1 cellular context compared by ENCODE assay signal in the genomic region with DNA sequence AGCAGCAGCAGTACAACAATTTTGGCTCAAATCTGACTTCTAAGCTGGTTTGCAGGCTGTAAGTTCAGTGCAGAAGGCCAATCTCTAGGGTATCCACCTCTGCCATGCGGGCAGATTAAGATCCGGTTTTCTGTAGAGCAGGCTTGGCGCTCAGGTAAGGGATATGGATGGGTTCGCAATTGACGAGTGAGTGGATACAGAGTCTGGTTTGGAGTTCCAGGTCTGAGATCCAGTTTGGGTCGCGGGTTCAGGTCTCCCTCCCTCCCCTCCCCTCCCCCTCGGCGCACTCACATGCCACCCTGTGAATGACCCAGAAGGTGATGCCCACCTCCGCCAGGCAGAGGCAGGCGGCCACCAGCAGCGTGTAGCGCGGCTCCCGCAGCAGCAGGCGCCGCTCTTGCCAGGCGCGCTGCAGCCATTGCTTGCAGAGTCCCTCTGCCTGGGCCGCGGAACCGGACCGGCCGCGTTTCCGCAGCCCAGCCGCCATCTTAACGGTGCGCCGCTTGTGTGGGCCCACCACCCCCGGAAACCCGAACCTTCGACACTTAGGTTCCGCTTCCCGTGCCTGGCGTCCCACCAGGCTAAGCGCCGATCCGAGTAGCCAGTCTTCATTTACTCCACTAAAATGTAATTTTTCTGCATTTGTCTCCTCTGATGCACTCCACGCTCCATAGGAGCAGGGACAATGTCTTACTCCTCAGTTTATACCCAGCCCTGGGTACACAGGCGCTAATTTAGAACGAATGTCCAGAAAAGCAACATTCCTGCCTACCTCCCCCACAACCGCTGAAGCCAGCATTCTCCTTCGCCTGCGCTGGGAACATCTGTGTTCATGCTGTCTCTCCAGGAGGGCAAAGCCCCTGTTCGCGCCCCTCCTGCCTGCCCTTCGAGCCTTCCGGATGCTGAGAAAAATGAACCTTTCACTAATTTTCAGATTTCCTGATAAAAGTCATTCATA.
A peak's percentile ranks its signal among the peaks of the same experiment; 100 is the strongest.
TF ChIP-seq lines count a peak whose summit lies in the region.

Gene ALG3 (minus strand): TSS at position 509 of the 958 bp plus-strand sequence. CDS start 22 bp downstream, at position 487.

TF ChIP-seq in K562, 482 proteins besides CTCF, POLR2A, EP300 and RAD21 (continued from another document and continues in another):
- TF ChIP-seq REST (CRISPR knock-in tag; IDR thresholded peaks at IDR 0.05; ENCODE audit: low read depth) = 0 out of 2 replicates have a peak, but pooled peaks have one; percentile 43
- no peak for TF ChIP-seq MCM7 (IDR thresholded peaks at IDR 0.05)
- no peak for TF ChIP-seq KLF13 (tag; IDR thresholded peaks at IDR 0.05; ENCODE audit: borderline replicate concordance, low read depth)
- peak; percentile 86 for TF ChIP-seq GTF2F1 (IDR thresholded peaks at IDR 0.05; ENCODE audit: low read depth, low read length)
- no peak for TF ChIP-seq ZNF707 (CRISPR knock-in tag; conservative IDR thresholded peaks at IDR 0.05)
- TF ChIP-seq SIN3B (IDR thresholded peaks at IDR 0.05; ENCODE audit: low read depth) = peak; percentile 98
- TF ChIP-seq NONO (IDR thresholded peaks at IDR 0.05; ENCODE audit: low read depth in 2 of 2, low read length in 1 of 2) = peak; percentile 61 to 89; a peak in 3 of 4 replicates
- TF ChIP-seq ZMIZ1 (IDR thresholded peaks at IDR 0.05; ENCODE audit: low read depth in 2 of 2, low read length in 2 of 2) = no peak
- peak; percentile 86 for TF ChIP-seq MTA3 (IDR thresholded peaks at IDR 0.05; ENCODE audit: borderline replicate concordance)
- no peak for TF ChIP-seq ZNF586 (CRISPR knock-in tag; conservative IDR thresholded peaks at IDR 0.05)
- 0 out of 2 replicates have a peak, but pooled peaks have one; percentile 23 for TF ChIP-seq HIVEP1 (CRISPR knock-in tag; IDR thresholded peaks at IDR 0.05)
- no peak; the same call in 1 of the 2 replicates for TF ChIP-seq AFF4 (CRISPR knock-in tag; IDR thresholded peaks at IDR 0.05)
- TF ChIP-seq, protein P1, sequence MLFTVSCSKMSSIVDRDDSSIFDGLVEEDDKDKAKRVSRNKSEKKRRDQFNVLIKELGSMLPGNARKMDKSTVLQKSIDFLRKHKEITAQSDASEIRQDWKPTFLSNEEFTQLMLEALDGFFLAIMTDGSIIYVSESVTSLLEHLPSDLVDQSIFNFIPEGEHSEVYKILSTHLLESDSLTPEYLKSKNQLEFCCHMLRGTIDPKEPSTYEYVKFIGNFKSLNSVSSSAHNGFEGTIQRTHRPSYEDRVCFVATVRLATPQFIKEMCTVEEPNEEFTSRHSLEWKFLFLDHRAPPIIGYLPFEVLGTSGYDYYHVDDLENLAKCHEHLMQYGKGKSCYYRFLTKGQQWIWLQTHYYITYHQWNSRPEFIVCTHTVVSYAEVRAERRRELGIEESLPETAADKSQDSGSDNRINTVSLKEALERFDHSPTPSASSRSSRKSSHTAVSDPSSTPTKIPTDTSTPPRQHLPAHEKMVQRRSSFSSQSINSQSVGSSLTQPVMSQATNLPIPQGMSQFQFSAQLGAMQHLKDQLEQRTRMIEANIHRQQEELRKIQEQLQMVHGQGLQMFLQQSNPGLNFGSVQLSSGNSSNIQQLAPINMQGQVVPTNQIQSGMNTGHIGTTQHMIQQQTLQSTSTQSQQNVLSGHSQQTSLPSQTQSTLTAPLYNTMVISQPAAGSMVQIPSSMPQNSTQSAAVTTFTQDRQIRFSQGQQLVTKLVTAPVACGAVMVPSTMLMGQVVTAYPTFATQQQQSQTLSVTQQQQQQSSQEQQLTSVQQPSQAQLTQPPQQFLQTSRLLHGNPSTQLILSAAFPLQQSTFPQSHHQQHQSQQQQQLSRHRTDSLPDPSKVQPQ (CRISPR knock-in tag; IDR thresholded peaks at IDR 0.05; ENCODE audit: borderline replicate concordance) = no peak
- TF ChIP-seq SRSF1 (IDR thresholded peaks at IDR 0.05; ENCODE audit: low read depth, low read length) = no peak
- TF ChIP-seq MCM5 (IDR thresholded peaks at IDR 0.05; ENCODE audit: low read depth) = no peak
- TF ChIP-seq, protein P2, sequence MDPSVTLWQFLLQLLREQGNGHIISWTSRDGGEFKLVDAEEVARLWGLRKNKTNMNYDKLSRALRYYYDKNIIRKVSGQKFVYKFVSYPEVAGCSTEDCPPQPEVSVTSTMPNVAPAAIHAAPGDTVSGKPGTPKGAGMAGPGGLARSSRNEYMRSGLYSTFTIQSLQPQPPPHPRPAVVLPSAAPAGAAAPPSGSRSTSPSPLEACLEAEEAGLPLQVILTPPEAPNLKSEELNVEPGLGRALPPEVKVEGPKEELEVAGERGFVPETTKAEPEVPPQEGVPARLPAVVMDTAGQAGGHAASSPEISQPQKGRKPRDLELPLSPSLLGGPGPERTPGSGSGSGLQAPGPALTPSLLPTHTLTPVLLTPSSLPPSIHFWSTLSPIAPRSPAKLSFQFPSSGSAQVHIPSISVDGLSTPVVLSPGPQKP (CRISPR knock-in tag; IDR thresholded peaks at IDR 0.05) = no peak
- TF ChIP-seq TSHZ1 (CRISPR knock-in tag; IDR thresholded peaks at IDR 0.05) = no peak
- peak; percentile 94 for TF ChIP-seq TAF7 (tag; IDR thresholded peaks at IDR 0.05)
- no peak for TF ChIP-seq ZNF347 (CRISPR knock-in tag; IDR thresholded peaks at IDR 0.05; ENCODE audit: low read depth)
- TF ChIP-seq PCBP1 (IDR thresholded peaks at IDR 0.05; ENCODE audit: low read depth, low read length, poor library complexity, severe bottlenecking) = peak; percentile 89
- TF ChIP-seq ZNF324 (CRISPR knock-in tag; IDR thresholded peaks at IDR 0.05) = no peak
- TF ChIP-seq CREB1 (IDR thresholded peaks at IDR 0.05) = peak; percentile 60
- TF ChIP-seq CREB1 (CRISPR knock-in tag; IDR thresholded peaks at IDR 0.05) = no peak
- no peak for TF ChIP-seq ZNF121 (CRISPR knock-in tag; conservative IDR thresholded peaks at IDR 0.05)
- 0 out of 4 replicates have a peak, but pooled peaks of 1 of the 2 experiments have one; percentile 30 for TF ChIP-seq TBL1XR1 (IDR thresholded peaks at IDR 0.05; ENCODE audit: low read length in 2 of 2)
- TF ChIP-seq SPI1 (IDR thresholded peaks at IDR 0.05; ENCODE audit: borderline replicate concordance, low read depth, low read length) = no peak
- TF ChIP-seq BACH1 (tag; IDR thresholded peaks at IDR 0.05) = no peak
- TF ChIP-seq, protein P3, sequence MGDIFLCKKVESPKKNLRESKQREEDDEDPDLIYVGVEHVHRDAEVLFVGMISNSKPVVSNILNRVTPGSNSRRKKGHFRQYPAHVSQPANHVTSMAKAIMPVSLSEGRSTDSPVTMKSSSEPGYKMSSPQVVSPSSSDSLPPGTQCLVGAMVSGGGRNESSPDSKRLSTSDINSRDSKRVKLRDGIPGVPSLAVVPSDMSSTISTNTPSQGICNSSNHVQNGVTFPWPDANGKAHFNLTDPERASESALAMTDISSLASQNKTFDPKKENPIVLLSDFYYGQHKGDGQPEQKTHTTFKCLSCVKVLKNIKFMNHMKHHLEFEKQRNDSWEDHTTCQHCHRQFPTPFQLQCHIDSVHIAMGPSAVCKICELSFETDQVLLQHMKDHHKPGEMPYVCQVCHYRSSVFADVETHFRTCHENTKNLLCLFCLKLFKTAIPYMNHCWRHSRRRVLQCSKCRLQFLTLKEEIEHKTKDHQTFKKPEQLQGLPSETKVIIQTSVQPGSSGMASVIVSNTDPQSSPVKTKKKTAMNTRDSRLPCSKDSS (IDR thresholded peaks at IDR 0.05; ENCODE audit: low read depth, partially characterized antibody) = no peak
- no peak for TF ChIP-seq ZBTB8A (IDR thresholded peaks at IDR 0.05; ENCODE audit: partially characterized antibody)
- TF ChIP-seq ZNF436 (CRISPR knock-in tag; IDR thresholded peaks at IDR 0.05) = 0 out of 2 replicates have a peak, but pooled peaks have one; percentile 30
- TF ChIP-seq ZNF184 (CRISPR knock-in tag; IDR thresholded peaks at IDR 0.05) = no peak
